ENCODE assay signal across 1 cellular context in the genomic region with DNA sequence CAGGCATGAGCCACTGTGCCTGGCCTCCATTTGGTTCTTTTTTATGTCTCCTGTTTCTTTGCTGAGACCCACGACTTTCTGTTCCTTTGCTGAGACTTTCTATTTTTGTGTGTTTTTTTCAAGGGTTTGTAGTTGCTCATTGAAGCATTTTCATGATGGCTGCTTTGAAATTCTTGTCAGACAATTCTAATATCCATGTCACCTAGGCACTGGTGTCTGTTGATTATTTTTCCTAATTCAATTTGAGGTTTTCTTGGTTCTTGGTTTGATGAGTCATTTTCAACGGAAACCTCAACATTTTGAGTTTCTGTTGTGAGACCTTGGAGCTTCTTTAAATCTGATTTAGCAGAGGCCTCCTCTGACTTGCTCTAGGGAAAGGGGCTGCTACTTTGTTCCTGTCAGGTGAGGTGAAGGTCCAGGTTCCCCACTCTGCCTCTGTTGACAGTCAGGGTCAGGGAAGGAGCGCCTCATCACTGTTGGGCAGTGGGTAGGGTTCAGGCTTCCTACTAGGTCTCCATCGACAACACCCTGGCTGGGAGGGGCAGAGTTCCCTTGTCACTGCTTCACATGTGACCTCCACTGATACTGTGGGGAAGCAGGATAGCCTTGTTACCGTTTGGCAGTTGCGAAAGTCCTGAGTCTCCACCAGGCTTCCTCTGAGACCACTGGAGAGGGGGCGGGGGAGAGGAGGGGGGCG.
TF ChIP-seq lines count a peak whose summit lies in the region.

No MANE protein-coding gene starts in this region.

TF ChIP-seq in K562, 482 proteins besides CTCF, POLR2A, EP300 and RAD21 (continued from another document and continues in another):
- TF ChIP-seq, protein P1, sequence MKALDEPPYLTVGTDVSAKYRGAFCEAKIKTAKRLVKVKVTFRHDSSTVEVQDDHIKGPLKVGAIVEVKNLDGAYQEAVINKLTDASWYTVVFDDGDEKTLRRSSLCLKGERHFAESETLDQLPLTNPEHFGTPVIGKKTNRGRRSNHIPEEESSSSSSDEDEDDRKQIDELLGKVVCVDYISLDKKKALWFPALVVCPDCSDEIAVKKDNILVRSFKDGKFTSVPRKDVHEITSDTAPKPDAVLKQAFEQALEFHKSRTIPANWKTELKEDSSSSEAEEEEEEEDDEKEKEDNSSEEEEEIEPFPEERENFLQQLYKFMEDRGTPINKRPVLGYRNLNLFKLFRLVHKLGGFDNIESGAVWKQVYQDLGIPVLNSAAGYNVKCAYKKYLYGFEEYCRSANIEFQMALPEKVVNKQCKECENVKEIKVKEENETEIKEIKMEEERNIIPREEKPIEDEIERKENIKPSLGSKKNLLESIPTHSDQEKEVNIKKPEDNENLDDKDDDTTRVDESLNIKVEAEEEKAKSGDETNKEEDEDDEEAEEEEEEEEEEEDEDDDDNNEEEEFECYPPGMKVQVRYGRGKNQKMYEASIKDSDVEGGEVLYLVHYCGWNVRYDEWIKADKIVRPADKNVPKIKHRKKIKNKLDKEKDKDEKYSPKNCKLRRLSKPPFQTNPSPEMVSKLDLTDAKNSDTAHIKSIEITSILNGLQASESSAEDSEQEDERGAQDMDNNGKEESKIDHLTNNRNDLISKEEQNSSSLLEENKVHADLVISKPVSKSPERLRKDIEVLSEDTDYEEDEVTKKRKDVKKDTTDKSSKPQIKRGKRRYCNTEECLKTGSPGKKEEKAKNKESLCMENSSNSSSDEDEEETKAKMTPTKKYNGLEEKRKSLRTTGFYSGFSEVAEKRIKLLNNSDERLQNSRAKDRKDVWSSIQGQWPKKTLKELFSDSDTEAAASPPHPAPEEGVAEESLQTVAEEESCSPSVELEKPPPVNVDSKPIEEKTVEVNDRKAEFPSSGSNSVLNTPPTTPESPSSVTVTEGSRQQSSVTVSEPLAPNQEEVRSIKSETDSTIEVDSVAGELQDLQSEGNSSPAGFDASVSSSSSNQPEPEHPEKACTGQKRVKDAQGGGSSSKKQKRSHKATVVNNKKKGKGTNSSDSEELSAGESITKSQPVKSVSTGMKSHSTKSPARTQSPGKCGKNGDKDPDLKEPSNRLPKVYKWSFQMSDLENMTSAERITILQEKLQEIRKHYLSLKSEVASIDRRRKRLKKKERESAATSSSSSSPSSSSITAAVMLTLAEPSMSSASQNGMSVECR (CRISPR knock-in tag; IDR thresholded peaks at IDR 0.05), result peak; percentile 52; the same call in 1 of the 2 replicates
- TF ChIP-seq HDAC1 (IDR thresholded peaks at IDR 0.05) (0 out of 4 replicates have a peak, but pooled peaks of 1 of the 2 experiments have one; percentile 35), LEF1 (IDR thresholded peaks at IDR 0.05) (peak; percentile 74), JUND (IDR thresholded peaks at IDR 0.05; ENCODE audit: borderline replicate concordance, low read depth, low read length) (peak; percentile 74), JUND (tag; IDR thresholded peaks at IDR 0.05; ENCODE audit: borderline replicate concordance, low read depth, low read length) (peak; percentile 70; the same call in 2 of the 3 replicates), CCNT2 (IDR thresholded peaks at IDR 0.05; ENCODE audit: borderline replicate concordance, extremely low read depth, insufficient read length, low read depth, low read length) (peak; percentile 40), CREBBP (IDR thresholded peaks at IDR 0.05; ENCODE audit: low read depth, low read length) (no peak), KLF16 (IDR thresholded peaks at IDR 0.05) (no peak), SMARCC2 (IDR thresholded peaks at IDR 0.05; ENCODE audit: low read depth) (peak; percentile 43; the same call in 1 of the 2 replicates), ZSCAN32 (CRISPR knock-in tag; IDR thresholded peaks at IDR 0.05) (no peak), ZNF316 (IDR thresholded peaks at IDR 0.05) (peak; percentile 55; the same call in 1 of the 2 replicates), NFXL1 (CRISPR knock-in tag; IDR thresholded peaks at IDR 0.05) (no peak), SMARCE1 (IDR thresholded peaks at IDR 0.05) (peak; percentile 63; the same call in 1 of the 2 replicates), ZNF644 (tag; IDR thresholded peaks at IDR 0.05; ENCODE audit: low read depth) (0 out of 2 replicates have a peak, but pooled peaks have one; percentile 3), ADNP (tag; IDR thresholded peaks at IDR 0.05) (peak; percentile 76), FOSL1 (tag; conservative IDR thresholded peaks at IDR 0.05) (peak; percentile 91), MEF2D (tag; conservative IDR thresholded peaks at IDR 0.05; ENCODE audit: low read depth) (peak; percentile 16; the same call in 1 of the 2 replicates), MXI1 (IDR thresholded peaks at IDR 0.05; ENCODE audit: low read depth, low read length) (no peak), TOE1 (IDR thresholded peaks at IDR 0.05; ENCODE audit: borderline replicate concordance) (0 out of 2 replicates have a peak, but pooled peaks have one; percentile 25), TOE1 (CRISPR knock-in tag; IDR thresholded peaks at IDR 0.05; ENCODE audit: borderline replicate concordance, low read depth) (no peak), TAL1 (IDR thresholded peaks at IDR 0.05) (peak; percentile 26; the same call in 1 of the 2 replicates), SMARCA4 (IDR thresholded peaks at IDR 0.05) (peak; percentile 66; the same call in 1 of the 2 replicates), RFX1 (IDR thresholded peaks at IDR 0.05) (no peak), FOXK1 (CRISPR knock-in tag; IDR thresholded peaks at IDR 0.05; ENCODE audit: borderline replicate concordance) (no peak), MAFG (tag; conservative IDR thresholded peaks at IDR 0.05) (peak; percentile 44; the same call in 1 of the 2 replicates), RBFOX2 (IDR thresholded peaks at IDR 0.05; ENCODE audit: low read depth, low read length) (peak; percentile 19; the same call in 1 of the 2 replicates), SUPT5H (IDR thresholded peaks at IDR 0.05) (0 out of 2 replicates have a peak, but pooled peaks have one; percentile 25), TEAD4 (IDR thresholded peaks at IDR 0.05; ENCODE audit: low read length) (peak; percentile 51; the same call in 1 of the 2 replicates), TEAD4 (CRISPR knock-in tag; IDR thresholded peaks at IDR 0.05; ENCODE audit: borderline replicate concordance) (no peak), ZNF77 (CRISPR knock-in tag; IDR thresholded peaks at IDR 0.05) (no peak), GABPA (tag; conservative IDR thresholded peaks at IDR 0.05; ENCODE audit: low read depth) (peak; percentile 26; the same call in 1 of the 2 replicates), RAD51 (IDR thresholded peaks at IDR 0.05; ENCODE audit: borderline replicate concordance, low read depth) (peak; percentile 33; the same call in 1 of the 2 replicates), ETV1 (tag; conservative IDR thresholded peaks at IDR 0.05; ENCODE audit: low read depth) (0 out of 2 replicates have a peak, but pooled peaks have one; percentile 17), SP1 (CRISPR knock-in tag; IDR thresholded peaks at IDR 0.05) (no peak), SMAD1 (IDR thresholded peaks at IDR 0.05; ENCODE audit: low read depth, low read length, partially characterized antibody) (no peak), MAFF (IDR thresholded peaks at IDR 0.05; ENCODE audit: low read length) (peak; percentile 38; the same call in 1 of the 2 replicates)
- TF ChIP-seq, protein P2, sequence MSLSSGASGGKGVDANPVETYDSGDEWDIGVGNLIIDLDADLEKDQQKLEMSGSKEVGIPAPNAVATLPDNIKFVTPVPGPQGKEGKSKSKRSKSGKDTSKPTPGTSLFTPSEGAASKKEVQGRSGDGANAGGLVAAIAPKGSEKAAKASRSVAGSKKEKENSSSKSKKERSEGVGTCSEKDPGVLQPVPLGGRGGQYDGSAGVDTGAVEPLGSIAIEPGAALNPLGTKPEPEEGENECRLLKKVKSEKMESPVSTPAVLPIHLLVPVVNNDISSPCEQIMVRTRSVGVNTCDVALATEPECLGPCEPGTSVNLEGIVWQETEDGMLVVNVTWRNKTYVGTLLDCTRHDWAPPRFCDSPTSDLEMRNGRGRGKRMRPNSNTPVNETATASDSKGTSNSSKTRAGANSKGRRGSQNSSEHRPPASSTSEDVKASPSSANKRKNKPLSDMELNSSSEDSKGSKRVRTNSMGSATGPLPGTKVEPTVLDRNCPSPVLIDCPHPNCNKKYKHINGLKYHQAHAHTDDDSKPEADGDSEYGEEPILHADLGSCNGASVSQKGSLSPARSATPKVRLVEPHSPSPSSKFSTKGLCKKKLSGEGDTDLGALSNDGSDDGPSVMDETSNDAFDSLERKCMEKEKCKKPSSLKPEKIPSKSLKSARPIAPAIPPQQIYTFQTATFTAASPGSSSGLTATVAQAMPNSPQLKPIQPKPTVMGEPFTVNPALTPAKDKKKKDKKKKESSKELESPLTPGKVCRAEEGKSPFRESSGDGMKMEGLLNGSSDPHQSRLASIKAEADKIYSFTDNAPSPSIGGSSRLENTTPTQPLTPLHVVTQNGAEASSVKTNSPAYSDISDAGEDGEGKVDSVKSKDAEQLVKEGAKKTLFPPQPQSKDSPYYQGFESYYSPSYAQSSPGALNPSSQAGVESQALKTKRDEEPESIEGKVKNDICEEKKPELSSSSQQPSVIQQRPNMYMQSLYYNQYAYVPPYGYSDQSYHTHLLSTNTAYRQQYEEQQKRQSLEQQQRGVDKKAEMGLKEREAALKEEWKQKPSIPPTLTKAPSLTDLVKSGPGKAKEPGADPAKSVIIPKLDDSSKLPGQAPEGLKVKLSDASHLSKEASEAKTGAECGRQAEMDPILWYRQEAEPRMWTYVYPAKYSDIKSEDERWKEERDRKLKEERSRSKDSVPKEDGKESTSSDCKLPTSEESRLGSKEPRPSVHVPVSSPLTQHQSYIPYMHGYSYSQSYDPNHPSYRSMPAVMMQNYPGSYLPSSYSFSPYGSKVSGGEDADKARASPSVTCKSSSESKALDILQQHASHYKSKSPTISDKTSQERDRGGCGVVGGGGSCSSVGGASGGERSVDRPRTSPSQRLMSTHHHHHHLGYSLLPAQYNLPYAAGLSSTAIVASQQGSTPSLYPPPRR (CRISPR knock-in tag; IDR thresholded peaks at IDR 0.05; ENCODE audit: borderline replicate concordance), result no peak
- TF ChIP-seq, protein P3, sequence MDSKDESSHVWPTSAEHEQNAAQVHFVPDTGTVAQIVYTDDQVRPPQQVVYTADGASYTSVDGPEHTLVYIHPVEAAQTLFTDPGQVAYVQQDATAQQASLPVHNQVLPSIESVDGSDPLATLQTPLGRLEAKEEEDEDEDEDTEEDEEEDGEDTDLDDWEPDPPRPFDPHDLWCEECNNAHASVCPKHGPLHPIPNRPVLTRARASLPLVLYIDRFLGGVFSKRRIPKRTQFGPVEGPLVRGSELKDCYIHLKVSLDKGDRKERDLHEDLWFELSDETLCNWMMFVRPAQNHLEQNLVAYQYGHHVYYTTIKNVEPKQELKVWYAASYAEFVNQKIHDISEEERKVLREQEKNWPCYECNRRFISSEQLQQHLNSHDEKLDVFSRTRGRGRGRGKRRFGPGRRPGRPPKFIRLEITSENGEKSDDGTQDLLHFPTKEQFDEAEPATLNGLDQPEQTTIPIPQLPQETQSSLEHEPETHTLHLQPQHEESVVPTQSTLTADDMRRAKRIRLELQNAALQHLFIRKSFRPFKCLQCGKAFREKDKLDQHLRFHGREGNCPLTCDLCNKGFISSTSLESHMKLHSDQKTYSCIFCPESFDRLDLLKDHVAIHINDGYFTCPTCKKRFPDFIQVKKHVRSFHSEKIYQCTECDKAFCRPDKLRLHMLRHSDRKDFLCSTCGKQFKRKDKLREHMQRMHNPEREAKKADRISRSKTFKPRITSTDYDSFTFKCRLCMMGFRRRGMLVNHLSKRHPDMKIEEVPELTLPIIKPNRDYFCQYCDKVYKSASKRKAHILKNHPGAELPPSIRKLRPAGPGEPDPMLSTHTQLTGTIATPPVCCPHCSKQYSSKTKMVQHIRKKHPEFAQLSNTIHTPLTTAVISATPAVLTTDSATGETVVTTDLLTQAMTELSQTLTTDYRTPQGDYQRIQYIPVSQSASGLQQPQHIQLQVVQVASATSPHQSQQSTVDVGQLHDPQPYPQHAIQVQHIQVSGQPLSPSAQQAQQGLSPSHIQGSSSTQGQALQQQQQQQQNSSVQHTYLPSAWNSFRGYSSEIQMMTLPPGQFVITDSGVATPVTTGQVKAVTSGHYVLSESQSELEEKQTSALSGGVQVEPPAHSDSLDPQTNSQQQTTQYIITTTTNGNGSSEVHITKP (IDR thresholded peaks at IDR 0.05; ENCODE audit: partially characterized antibody), result no peak
- TF ChIP-seq, protein P4, sequence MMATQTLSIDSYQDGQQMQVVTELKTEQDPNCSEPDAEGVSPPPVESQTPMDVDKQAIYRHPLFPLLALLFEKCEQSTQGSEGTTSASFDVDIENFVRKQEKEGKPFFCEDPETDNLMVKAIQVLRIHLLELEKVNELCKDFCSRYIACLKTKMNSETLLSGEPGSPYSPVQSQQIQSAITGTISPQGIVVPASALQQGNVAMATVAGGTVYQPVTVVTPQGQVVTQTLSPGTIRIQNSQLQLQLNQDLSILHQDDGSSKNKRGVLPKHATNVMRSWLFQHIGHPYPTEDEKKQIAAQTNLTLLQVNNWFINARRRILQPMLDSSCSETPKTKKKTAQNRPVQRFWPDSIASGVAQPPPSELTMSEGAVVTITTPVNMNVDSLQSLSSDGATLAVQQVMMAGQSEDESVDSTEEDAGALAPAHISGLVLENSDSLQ (IDR thresholded peaks at IDR 0.05), result 0 out of 2 replicates have a peak, but pooled peaks have one; percentile 31
- TF ChIP-seq, protein P5, sequence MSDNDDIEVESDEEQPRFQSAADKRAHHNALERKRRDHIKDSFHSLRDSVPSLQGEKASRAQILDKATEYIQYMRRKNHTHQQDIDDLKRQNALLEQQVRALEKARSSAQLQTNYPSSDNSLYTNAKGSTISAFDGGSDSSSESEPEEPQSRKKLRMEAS (CRISPR knock-in tag; IDR thresholded peaks at IDR 0.05), result peak; percentile 17; the same call in 1 of the 2 replicates
- TF ChIP-seq, protein P6, sequence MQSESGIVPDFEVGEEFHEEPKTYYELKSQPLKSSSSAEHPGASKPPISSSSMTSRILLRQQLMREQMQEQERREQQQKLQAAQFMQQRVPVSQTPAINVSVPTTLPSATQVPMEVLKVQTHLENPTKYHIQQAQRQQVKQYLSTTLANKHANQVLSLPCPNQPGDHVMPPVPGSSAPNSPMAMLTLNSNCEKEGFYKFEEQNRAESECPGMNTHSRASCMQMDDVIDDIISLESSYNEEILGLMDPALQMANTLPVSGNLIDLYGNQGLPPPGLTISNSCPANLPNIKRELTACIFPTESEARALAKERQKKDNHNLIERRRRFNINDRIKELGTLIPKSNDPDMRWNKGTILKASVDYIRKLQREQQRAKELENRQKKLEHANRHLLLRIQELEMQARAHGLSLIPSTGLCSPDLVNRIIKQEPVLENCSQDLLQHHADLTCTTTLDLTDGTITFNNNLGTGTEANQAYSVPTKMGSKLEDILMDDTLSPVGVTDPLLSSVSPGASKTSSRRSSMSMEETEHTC (IDR thresholded peaks at IDR 0.05), result peak; percentile 84
- TF ChIP-seq, protein P7, sequence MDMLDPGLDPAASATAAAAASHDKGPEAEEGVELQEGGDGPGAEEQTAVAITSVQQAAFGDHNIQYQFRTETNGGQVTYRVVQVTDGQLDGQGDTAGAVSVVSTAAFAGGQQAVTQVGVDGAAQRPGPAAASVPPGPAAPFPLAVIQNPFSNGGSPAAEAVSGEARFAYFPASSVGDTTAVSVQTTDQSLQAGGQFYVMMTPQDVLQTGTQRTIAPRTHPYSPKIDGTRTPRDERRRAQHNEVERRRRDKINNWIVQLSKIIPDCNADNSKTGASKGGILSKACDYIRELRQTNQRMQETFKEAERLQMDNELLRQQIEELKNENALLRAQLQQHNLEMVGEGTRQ (CRISPR knock-in tag; IDR thresholded peaks at IDR 0.05), result peak; percentile 62
- TF ChIP-seq, protein P8, sequence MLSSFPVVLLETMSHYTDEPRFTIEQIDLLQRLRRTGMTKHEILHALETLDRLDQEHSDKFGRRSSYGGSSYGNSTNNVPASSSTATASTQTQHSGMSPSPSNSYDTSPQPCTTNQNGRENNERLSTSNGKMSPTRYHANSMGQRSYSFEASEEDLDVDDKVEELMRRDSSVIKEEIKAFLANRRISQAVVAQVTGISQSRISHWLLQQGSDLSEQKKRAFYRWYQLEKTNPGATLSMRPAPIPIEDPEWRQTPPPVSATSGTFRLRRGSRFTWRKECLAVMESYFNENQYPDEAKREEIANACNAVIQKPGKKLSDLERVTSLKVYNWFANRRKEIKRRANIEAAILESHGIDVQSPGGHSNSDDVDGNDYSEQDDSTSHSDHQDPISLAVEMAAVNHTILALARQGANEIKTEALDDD (IDR thresholded peaks at IDR 0.05), result peak; percentile 59
